In the genomic region with DNA sequence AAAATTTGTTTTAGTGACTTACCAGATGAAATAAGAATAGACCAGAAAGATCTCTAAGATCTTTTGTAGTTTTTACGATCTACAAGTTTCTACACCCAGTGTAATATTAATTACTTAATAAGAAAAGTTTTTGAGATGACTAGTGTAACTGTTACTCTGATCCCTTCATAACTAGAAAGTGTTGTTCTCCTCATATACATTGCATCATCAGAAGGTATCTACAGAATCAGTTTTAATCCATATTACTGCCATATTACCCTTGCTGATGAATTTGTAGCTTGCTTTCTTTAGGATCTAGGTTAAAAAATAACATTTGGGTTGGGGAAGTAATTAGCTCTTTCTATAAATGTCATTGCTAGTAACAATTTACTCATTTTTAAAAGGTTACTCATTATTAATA, we compare ENCODE assay signal across 24 cellular contexts.
DNase-seq lines count a peak whose midpoint lies in the region; ATAC-seq, FAIRE-seq and TF ChIP-seq lines count a peak whose summit lies in the region.
"Had no signal": no experiment of that assay in that cellular context is flagged by ENCODE, and none has a peak within 500 bp of the region (broad histone marks: within the 10 kb centered on the region; RNA-seq: fewer than 3 reads in every experiment).

No MANE protein-coding gene starts in this region.

- H3K9me3 ChIP-seq in aorta (ENCODE audit: control insufficient read depth, low read length) (no peaks in the 10 kb centered on the region), PC-3 (ENCODE audit: low read length) (no peaks in the 10 kb centered on the region)
- H3K9me3 ChIP-seq: BE2C, BLaER1 had no signal

- no peak overlapping the region for H3K4me2 ChIP-seq in PC-3 (ENCODE audit: low read length)
- H3K4me2 ChIP-seq: BLaER1 had no signal

- peak; percentile 12 for DNase-seq in OCI-M1 (lab: John Stamatoyannopoulos, UW)
- no peak for DNase-seq in aorta
- no peak for DNase-seq in PC-3
- DNase-seq: 8988T; ACHN; BE2C; C1 segment of cervical spinal cord; CD4-positive, alpha-beta memory T cell; CD4-positive, CD25-positive, alpha-beta regulatory T cell; CD8-positive, alpha-beta memory T cell; COR-L47; DMS 273 treated with DMSO at 0.1 percent for 48 hours; DMS153; DMS53; DMS79; DND-41; EL; GDM1 had no signal

- WGBS in aorta, 2 donors: 96 to 99% methylated on average over 1 of the region's 1 CpG

- intact Hi-C loops in aorta (cut with DNase I) (no loop called here), PC-3 (cut with micrococcal nuclease) (no loop called here)

- ATAC-seq in aorta (ENCODE audit: low FRiP score): no peak
- ATAC-seq in GM18867 (IDR thresholded peaks at IDR 0.05; ENCODE audit: unreplicated experiment): no peak
- no peak for ATAC-seq in PC-3
- ATAC-seq: GM12878 had no signal

- POLR2A ChIA-PET in PC-3 (lab: Charles Lee; ENCODE audit: unreplicated experiment): no interaction called here

- no peaks in the 10 kb centered on the region for H3K79me2 ChIP-seq in PC-3 (ENCODE audit: low read length)

- H3K36me3 ChIP-seq in aorta (ENCODE audit: control insufficient read depth in 1 of 2, insufficient read depth in 2 of 2, low read length in 1 of 2) (peaks cover 1 to 3% of the 10 kb centered on the region in 2 donors), PC-3 (ENCODE audit: low read depth, low read length) (peaks cover 9% of the 10 kb centered on the region)
- H3K36me3 ChIP-seq: BE2C had no signal

- no TSS peak for BruUV-seq in PC-3 (replicated peaks; lab: Mats Ljungman, UMichigan)

- H3K4me1 ChIP-seq in aorta (ENCODE audit: control insufficient read depth in 1 of 2, insufficient read depth in 2 of 2, low read length in 2 of 2): no peaks in the 10 kb centered on the region
- no peaks in the 10 kb centered on the region for H3K4me1 ChIP-seq in PC-3 (ENCODE audit: insufficient read depth, low read length)
- H3K4me1 ChIP-seq: BE2C, BLaER1 had no signal

- H3K27ac ChIP-seq in aorta (ENCODE audit: low read depth in 1 of 2, low read length in 2 of 2) (no peak overlapping the region), PC-3 (ENCODE audit: low read length) (no peak overlapping the region)
- H3K27ac ChIP-seq: BLaER1 had no signal

- no peaks in the 10 kb centered on the region for H3K9me2 ChIP-seq in PC-3 (replicated peaks; ENCODE audit: low read length)

- peak; percentile 30 for FAIRE-seq in islet of Langerhans (lab: Jason Lieb, UNC)
- FAIRE-seq: GM12878, GM12892, GM19239 had no signal

- CTCF ChIA-PET in PC-3 (lab: Charles Lee): interaction anchor here (1.1 kb wide), 1 partner anchor 18 kb away, joined by 3 read pairs; no protein-coding TSS in a partner anchor

- no peak overlapping the region for H2AFZ ChIP-seq in PC-3 (ENCODE audit: low read length)

- no peak overlapping the region for H3K4me3 ChIP-seq in aorta (ENCODE audit: low read length in 2 of 2)
- no peak overlapping the region for H3K4me3 ChIP-seq in PC-3 (ENCODE audit: low read length)
- H3K4me3 ChIP-seq: BLaER1, GM12878 had no signal

- no peaks in the 10 kb centered on the region for H4K20me1 ChIP-seq in PC-3 (ENCODE audit: low read length)
- H4K20me1 ChIP-seq: BLaER1 had no signal

- TF ChIP-seq CTCF in PC-3 (conservative IDR thresholded peaks at IDR 0.05; ENCODE audit: low read depth, low read length): no peak

- H3K27me3 ChIP-seq in aorta (ENCODE audit: control insufficient read depth in 1 of 2, insufficient read depth in 2 of 2, low read length in 1 of 2) (no peaks in the 10 kb centered on the region), PC-3 (ENCODE audit: low read length) (no peaks in the 10 kb centered on the region)
- H3K27me3 ChIP-seq: BE2C, BLaER1 had no signal

- H3F3A ChIP-seq in PC-3 (ENCODE audit: low read length, unreplicated experiment): no peaks in the 10 kb centered on the region

- no peak overlapping the region for H3K9ac ChIP-seq in PC-3 (ENCODE audit: low read length)
- H3K9ac ChIP-seq: BLaER1 had no signal
